In the genomic region with DNA sequence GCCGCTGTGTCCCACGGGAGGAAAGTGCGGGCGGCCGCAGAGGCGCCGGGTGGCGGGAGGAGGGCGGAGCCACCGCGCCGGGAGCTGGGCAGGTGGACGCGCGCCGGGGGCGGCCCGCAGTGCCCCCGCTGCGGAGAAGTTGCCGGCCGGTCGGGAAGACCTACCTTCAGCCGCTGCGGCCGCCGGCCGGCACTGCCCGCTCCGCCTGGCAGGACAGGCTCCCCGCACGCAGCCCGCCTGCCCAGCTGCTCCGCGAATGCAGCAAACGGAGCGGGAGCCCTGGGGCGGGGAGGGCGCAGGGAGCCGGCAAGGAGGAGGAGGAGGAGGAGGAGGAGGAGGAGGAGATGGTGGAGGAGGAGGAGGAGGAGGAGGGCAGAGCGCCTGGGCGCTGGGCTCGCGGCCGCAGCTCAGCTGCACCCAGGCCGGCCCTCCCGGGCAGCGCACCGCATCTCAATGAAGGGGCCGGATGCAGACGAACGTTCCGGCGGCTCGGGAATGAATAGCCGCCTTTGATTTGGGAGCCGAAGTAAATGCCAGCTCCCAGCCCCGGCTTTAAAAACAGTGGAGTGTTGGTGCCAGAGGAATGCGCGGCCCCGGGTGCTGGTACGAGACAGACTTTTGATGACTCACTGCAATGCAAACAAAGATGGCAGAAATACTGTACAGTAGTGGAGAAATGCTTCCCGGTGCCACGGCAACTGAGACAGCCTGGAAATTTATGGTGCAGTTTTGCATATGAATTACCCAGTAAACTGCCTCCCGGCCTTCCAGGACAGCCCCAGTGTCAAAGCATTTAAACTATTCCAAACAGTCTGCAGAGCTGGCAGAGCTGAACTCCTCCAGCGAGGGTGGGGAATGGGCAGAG, we compare ENCODE assay signal across 8 cellular contexts. TPM values are rescaled to one million over a fixed set of nuclear protein-coding genes. Genes with fewer than 3 reads are reported as not detected.
A peak's percentile ranks its signal among the peaks of the same experiment; 100 is the strongest.
DNase-seq lines count a peak whose midpoint lies in the region; FAIRE-seq and TF ChIP-seq lines count a peak whose summit lies in the region.

No MANE protein-coding gene starts in this region.

- H3K9me3 Mint-ChIP-seq in H9: no peaks in the 10 kb centered on the region
- no peaks in the 10 kb centered on the region for H3K9me3 Mint-ChIP-seq in MCF 10A (ENCODE audit: unreplicated experiment)
- no peaks in the 10 kb centered on the region for H3K9me3 Mint-ChIP-seq in progenitor cell of endocrine pancreas (ENCODE audit: low read depth)

- no peak overlapping the region for H2AK5ac ChIP-seq in H9 (ENCODE audit: insufficient read length, low read length)

- no peak overlapping the region for H3K14ac ChIP-seq in H9 (ENCODE audit: insufficient read depth, low read length)

- H3K27ac ChIP-seq in H9 (ENCODE audit: insufficient read length, low read depth, low read length): no peak overlapping the region
- no peak overlapping the region for H3K27ac ChIP-seq in OCI-LY7 (ENCODE audit: low read depth, low read length, poor library complexity, severe bottlenecking)

- no peak overlapping the region for H4K8ac ChIP-seq in H9 (replicated peaks; ENCODE audit: insufficient read length, low read depth, low read length)

- H3K4me1 Mint-ChIP-seq in H9 (peaks cover 17 to 31% of the 10 kb centered on the region in 2 experiments), MCF 10A (ENCODE audit: insufficient read depth, unreplicated experiment) (peaks cover 6% of the 10 kb centered on the region), progenitor cell of endocrine pancreas (ENCODE audit: low read depth) (peaks cover 10% of the 10 kb centered on the region)

- H3K27me3 ChIP-seq in H9 (ENCODE audit: insufficient read depth, low read length): no peaks in the 10 kb centered on the region

- H2BK5ac ChIP-seq in H9 (ENCODE audit: insufficient read length, low read length): no peak overlapping the region

- H3K36me3 ChIP-seq in OCI-LY7 (ENCODE audit: insufficient read depth, low read length): no peaks in the 10 kb centered on the region

- no peak overlapping the region for H4K91ac ChIP-seq in H9 (ENCODE audit: insufficient read length, low read depth, low read length)

- no peak; the same call in 2 of the 3 replicates for TF ChIP-seq CTCF in H9 (conservative IDR thresholded peaks at IDR 0.05)
- no peak for TF ChIP-seq CTCF in MCF 10A (IDR thresholded peaks at IDR 0.05; ENCODE audit: unreplicated experiment)
- TF ChIP-seq CTCF in progenitor cell of endocrine pancreas (IDR thresholded peaks at IDR 0.05; ENCODE audit: unreplicated experiment): no peak
- no peak for TF ChIP-seq CTCF in OCI-LY7 (conservative IDR thresholded peaks at IDR 0.05; ENCODE audit: low read length)

- no peaks in the 10 kb centered on the region for H3K9me3 ChIP-seq in H9 (ENCODE audit: control insufficient read depth, low read depth, low read length)
- H3K9me3 ChIP-seq in OCI-LY7 (ENCODE audit: low read length): no peaks in the 10 kb centered on the region

- WGBS in H9 (ENCODE audit: extremely low coverage, insufficient read length, low lambda C conversion rate): no CpG with 5 or more reads among the region's 66 CpGs

- no peak overlapping the region for H3K23ac ChIP-seq in H9 (ENCODE audit: insufficient read length, low read depth, low read length)

- no peaks in the 10 kb centered on the region for H4K20me1 ChIP-seq in H9 (ENCODE audit: control insufficient read depth, insufficient read depth, insufficient read length)
- H4K20me1 ChIP-seq in OCI-LY7 (ENCODE audit: insufficient read depth, low read length): no peaks in the 10 kb centered on the region

- TF ChIP-seq POLR2A in GM12892 (IDR thresholded peaks at IDR 0.05; ENCODE audit: low read depth, low read length): no peak

- intact Hi-C loops in MCF 10A (cut with micrococcal nuclease): no loop called here
- intact Hi-C loops in OCI-LY7 (cut with micrococcal nuclease; ENCODE audit: unreplicated experiment): no loop called here

- H3K9ac ChIP-seq in H9 (ENCODE audit: extremely low read depth, insufficient read length, low read length): no peak overlapping the region

- POLR2A ChIA-PET in MCF 10A (lab: Yijun Ruan, JAX) (interaction anchor here (0.6 to 2.7 kb wide), 15 partner anchors 13 to 804 kb away, joined by 3 to 12 read pairs (median 3); partner anchors contain the start of genes TMEM250 and UBAC1), OCI-LY7 (lab: Charles Lee) (no interaction called here)

- DNase-seq in AG20443 (ENCODE audit: low spot score): peak; percentile 83
- peak; percentile 79 for DNase-seq in H9
- peak; percentile 78 for DNase-seq in NCI-H748 (lab: John Stamatoyannopoulos, UW; ENCODE audit: unreplicated experiment)
- DNase-seq in MCF 10A (ENCODE audit: unreplicated experiment): peak; percentile 97
- DNase-seq in iPS DF 4.7 (ENCODE audit: extremely low read depth, low spot score): peak; percentile 33
- no peak for DNase-seq in progenitor cell of endocrine pancreas (ENCODE audit: low spot score, unreplicated experiment)
- no peak for DNase-seq in GM12892 (ENCODE audit: insufficient read length)
- DNase-seq in OCI-LY7 (ENCODE audit: low spot score): no peak

- H3K4me1 ChIP-seq in H9 (ENCODE audit: insufficient read depth, low read length) (no peaks in the 10 kb centered on the region), OCI-LY7 (ENCODE audit: insufficient read depth, low read length, poor library complexity, severe bottlenecking) (no peaks in the 10 kb centered on the region)

- H3K4me3 Mint-ChIP-seq in H9 (peak overlapping the region; percentile 65 to 80), MCF 10A (ENCODE audit: unreplicated experiment) (peak overlapping the region; percentile 64), progenitor cell of endocrine pancreas (ENCODE audit: low read depth) (peak overlapping the region; percentile 75)

- H2BK120ac ChIP-seq in H9 (ENCODE audit: low read depth, low read length, poor library complexity, severe bottlenecking): no peak overlapping the region

- H3K9me2 ChIP-seq in OCI-LY7 (ENCODE audit: insufficient read depth, low read length): no peaks in the 10 kb centered on the region

- no peak overlapping the region for H3K4me3 ChIP-seq in OCI-LY7 (ENCODE audit: low read depth, low read length, poor library complexity, severe bottlenecking)

- peaks cover 7% of the 10 kb centered on the region for H3K23me2 ChIP-seq in H9 (ENCODE audit: insufficient read length, low read depth, low read length, poor library complexity, severe bottlenecking)

- BruUV-seq in MCF 10A (replicated peaks; lab: Mats Ljungman, UMichigan) (no TSS peak), OCI-LY7 (replicated peaks; lab: Mats Ljungman, UMichigan) (no TSS peak)

- H2BK20ac ChIP-seq in H9 (ENCODE audit: low read depth, low read length, poor library complexity, severe bottlenecking): no peak overlapping the region

- H2BK15ac ChIP-seq in H9 (ENCODE audit: low read depth, low read length): no peak overlapping the region; the same call in 1 of the 2 replicates

- H3K56ac ChIP-seq in H9 (ENCODE audit: insufficient read length, low read depth, low read length): no peak overlapping the region

- H3K79me2 ChIP-seq in H9 (ENCODE audit: insufficient read depth, low read length) (no peaks in the 10 kb centered on the region), OCI-LY7 (ENCODE audit: insufficient read depth, low read depth, low read length) (no peaks in the 10 kb centered on the region)

- no peaks in the 10 kb centered on the region for H3K79me1 ChIP-seq in H9 (ENCODE audit: insufficient read depth, low read depth, low read length, poor library complexity, severe bottlenecking)

- peaks cover 0 to 6% (median 0%) of the 10 kb centered on the region in 3 experiments; a peak in 2 of 7 replicates for H3K36me3 Mint-ChIP-seq in H9 (ENCODE audit: insufficient read depth in 1 of 3, low read depth in 3 of 3)
- peaks cover 21% of the 10 kb centered on the region for H3K36me3 Mint-ChIP-seq in MCF 10A (ENCODE audit: insufficient read depth, unreplicated experiment)
- H3K36me3 Mint-ChIP-seq in progenitor cell of endocrine pancreas (ENCODE audit: insufficient read depth): no peaks in the 10 kb centered on the region

- no peak overlapping the region for H2BK12ac ChIP-seq in H9 (ENCODE audit: insufficient read length, low read depth, low read length)

- no peak overlapping the region for H4K5ac ChIP-seq in H9 (ENCODE audit: insufficient read length, low read depth, low read length)

- CTCF ChIA-PET in MCF 10A (lab: Yijun Ruan, JAX) (interaction anchor here (0.6 to 2.0 kb wide), 5 partner anchors 19 to 73 kb away, joined by 3 to 5 read pairs (median 3); no protein-coding TSS in a partner anchor), OCI-LY7 (lab: Charles Lee; ENCODE audit: unreplicated experiment) (interaction anchor here (0.6 kb wide), 2 partner anchors 43 to 110 kb away, joined by 6 read pairs; no protein-coding TSS in a partner anchor)

- no peaks in the 10 kb centered on the region for H3K27me3 Mint-ChIP-seq in H9 (ENCODE audit: low read depth)
- H3K27me3 Mint-ChIP-seq in MCF 10A (ENCODE audit: insufficient read depth, unreplicated experiment): no peaks in the 10 kb centered on the region
- H3K27me3 Mint-ChIP-seq in progenitor cell of endocrine pancreas: no peaks in the 10 kb centered on the region

- peak overlapping the region in 1 of 3 experiments; percentile 83; a peak in 1 of 7 replicates for H3K27ac Mint-ChIP-seq in H9
- peak overlapping the region; percentile 35 for H3K27ac Mint-ChIP-seq in MCF 10A (ENCODE audit: low read depth, unreplicated experiment)
- H3K27ac Mint-ChIP-seq in progenitor cell of endocrine pancreas: peak overlapping the region; percentile 84

- no peak overlapping the region for H3K4ac ChIP-seq in H9 (ENCODE audit: low read depth, low read length)

- H3T11ph ChIP-seq in H9 (ENCODE audit: low read length): no peak overlapping the region

- H3K4me2 ChIP-seq in H9 (ENCODE audit: insufficient read depth, insufficient read length, low read length) (peak overlapping the region; percentile 55), OCI-LY7 (ENCODE audit: low read length) (no peak overlapping the region)

- H3K18ac ChIP-seq in H9 (ENCODE audit: insufficient read length, low read depth, low read length): no peak overlapping the region

- FAIRE-seq in GM12892 (lab: Jason Lieb, UNC): no peak

- H2AFZ ChIP-seq in H9 (ENCODE audit: low read length) (no peak overlapping the region), OCI-LY7 (ENCODE audit: low read length) (no peak overlapping the region)

RNA-seq across cellular contexts. Expression of gene NACC2, which starts 43.3 kb away (rescaled TPM):
- 11.5 TPM in 2 replicates for total RNA-seq in H9 (2021)
- total RNA-seq in MCF 10A (2022): 16.5 and 20.2 TPM in 2 replicates
- 11.6 and 12.9 TPM in 2 replicates for total RNA-seq in progenitor cell of endocrine pancreas
- 0.04 TPM for polyA plus RNA-seq in GM12892 (2012; ENCODE audit: missing spikeins)
- 0.21 and 0.38 TPM in 2 replicates for total RNA-seq in OCI-LY7 (2014; rRNA removed; shearing (Covaris generic))
- 0.63 and 0.72 TPM in 2 replicates for total RNA-seq in OCI-LY7 (2022)

Comparison
In these comparisons a context has a peak if more than half of its experiments do, and no peak if none do; other contexts are left out.
1. DNase-seq: peak in AG20443 (single experiment), H9 (single experiment), NCI-H748 (single experiment), MCF 10A (single experiment) and iPS DF 4.7 (single experiment); none in progenitor cell of endocrine pancreas (single experiment), GM12892 (single experiment) and OCI-LY7 (single experiment).
2. Peak in every context shown above with its lines, with median percentiles within 50 percentile points of each other: H3K4me3 Mint-ChIP-seq.